ENCODE assay signal across 5 cellular contexts in the genomic region with DNA sequence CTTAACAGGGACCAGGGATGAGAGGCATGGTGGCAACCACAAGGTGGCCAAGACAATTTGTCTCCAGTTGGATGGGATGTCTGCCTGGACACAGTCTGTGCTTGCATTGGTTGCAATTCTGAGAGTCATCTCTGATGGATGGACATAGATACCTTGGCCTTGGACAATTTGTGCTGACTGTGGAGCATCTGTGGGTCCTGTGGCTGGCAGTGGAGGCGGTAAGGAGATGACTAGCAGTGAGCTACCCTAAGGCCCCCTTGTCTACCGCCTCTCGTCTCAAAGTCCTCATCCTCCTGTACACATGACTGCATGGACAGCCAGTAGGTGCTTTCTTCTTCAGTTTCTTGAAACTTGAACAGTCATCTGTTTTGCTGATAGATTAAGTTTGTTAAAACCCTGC. TPM values are rescaled to one million over a fixed set of nuclear protein-coding genes. Genes with fewer than 3 reads are reported as not detected.
"Had no signal": no experiment of that assay in that cellular context is flagged by ENCODE, and none has a peak within 500 bp of the region (broad histone marks: within the 10 kb centered on the region; RNA-seq: fewer than 3 reads in every experiment).

No MANE protein-coding gene starts in this region.

RNA-seq across cellular contexts. Expression of a gene that starts 54.8 kb away (rescaled TPM):
- total RNA-seq: gastroesophageal sphincter, left ventricle myocardium inferior, urinary bladder had no signal
- polyA plus RNA-seq: keratinocyte, right cardiac atrium had no signal
